In the genomic region with DNA sequence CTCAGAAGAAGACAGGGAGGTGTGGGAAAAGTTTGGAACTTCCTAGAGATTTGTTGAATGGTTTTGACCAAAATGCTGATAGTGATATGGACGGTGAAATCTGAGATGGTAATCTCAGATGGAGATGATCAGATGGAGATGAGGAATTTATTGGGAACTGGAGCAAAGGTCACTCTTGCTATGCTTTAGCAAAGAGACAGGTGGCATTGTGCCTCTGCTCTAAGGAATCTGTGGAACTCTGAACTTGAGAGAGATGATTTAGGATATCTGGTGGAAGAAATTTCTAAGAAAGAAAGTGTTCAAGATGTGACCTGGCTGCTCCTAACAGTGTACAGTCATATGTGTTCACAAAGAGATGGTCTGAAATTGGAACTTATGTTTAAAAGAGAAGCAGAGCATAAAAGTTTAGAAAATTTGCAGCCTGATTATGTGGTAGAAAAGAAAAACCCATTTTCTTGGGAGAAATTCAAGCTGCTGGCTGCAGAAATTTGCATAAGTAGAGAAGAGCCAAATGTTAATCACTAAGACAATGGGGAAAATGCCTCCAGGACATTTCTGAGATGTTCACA, we compare ENCODE assay signal across 9 cellular contexts. TPM values are rescaled to one million over a fixed set of nuclear protein-coding genes. Genes with fewer than 3 reads are reported as not detected.
DNase-seq lines count a peak whose midpoint lies in the region; ATAC-seq, FAIRE-seq and TF ChIP-seq lines count a peak whose summit lies in the region.
"Not testable (repeated sequence)": the region's sequence is repeated elsewhere in the genome, so short reads cannot be mapped to it uniquely, and the experiment has no call there.
"Had no signal": no experiment of that assay in that cellular context is flagged by ENCODE, and none has a peak within 500 bp of the region (broad histone marks: within the 10 kb centered on the region; RNA-seq: fewer than 3 reads in every experiment).

No MANE protein-coding gene starts in this region.

- not testable (repeated sequence) for H3K4me2 ChIP-seq in HepG2 (ENCODE audit: low read depth, low read length)

- not testable (repeated sequence) for H3K36me3 ChIP-seq in HUES64 (ENCODE audit: insufficient read depth, low read length); endodermal cell (ENCODE audit: control insufficient read depth, insufficient read depth, low read length); HepG2 (replicated peaks in 1 of 2; ENCODE audit: control insufficient read depth in 1 of 2, insufficient read depth in 2 of 2, low read length in 2 of 2)

- not testable (repeated sequence) for H3K4me3 ChIP-seq in HUES64 (ENCODE audit: low read length); endodermal cell (ENCODE audit: low read length); HepG2 (replicated peaks in 1 of 3; ENCODE audit: insufficient read depth in 1 of 3, low read depth in 2 of 3, low read length in 3 of 3)

- intact Hi-C loops in activated CD4-positive, alpha-beta T cell treated with anti-CD3 and anti-CD28 coated beads for 36 hours (cut with DNase I, micrococcal nuclease) = loop anchor here in 1 of 2 experiments (1.0 to 2.0 kb wide), 2 partner anchors 25 to 509 kb away; no protein-coding TSS in a partner anchor
- intact Hi-C loops in HepG2 (cut with micrococcal nuclease; ENCODE audit: unreplicated experiment) = not testable (repeated sequence)

- TF ChIP-seq CTCF in endodermal cell (conservative IDR thresholded peaks at IDR 0.05) = peak; percentile 13
- not testable (repeated sequence) for TF ChIP-seq CTCF in HepG2 (CRISPR knock-in tag; IDR thresholded peaks at IDR 0.05)

- peak overlapping the region; percentile 89 for H3K27ac Mint-ChIP-seq in activated CD4-positive, alpha-beta T cell treated with anti-CD3 and anti-CD28 coated beads for 36 hours
- H3K27ac Mint-ChIP-seq in activated T-cell treated with anti-CD3 and anti-CD28 coated beads, Interleukin-2, amount 50 U/mL, for 72 hours = peak overlapping the region; percentile 77
- H3K27ac Mint-ChIP-seq in activated naive CD4-positive, alpha-beta T cell treated with anti-CD3 and anti-CD28 coated beads, Interleukin-2, amount 50 U/mL, for 72 hours = peak overlapping the region; percentile 57 to 88
- H3K27ac Mint-ChIP-seq in endodermal cell = not testable (repeated sequence)
- peak overlapping the region; percentile 67 for H3K27ac Mint-ChIP-seq in stimulated activated naive CD8-positive, alpha-beta T cell treated with anti-CD3 and anti-CD28 coated beads, Interleukin-15, Interleukin-2, amounts not matched to agents 100 ng/mL and 50 ng/mL, for 24 hours

- TF ChIP-seq POLR2A in HepG2 (IDR thresholded peaks at IDR 0.05; ENCODE audit: insufficient read depth in 1 of 2, low read depth in 2 of 2, low read length in 2 of 2) = not testable (repeated sequence)

- H2AFZ ChIP-seq in HepG2 (ENCODE audit: low read length) = not testable (repeated sequence)

- H4K20me1 ChIP-seq in HepG2 (ENCODE audit: insufficient read depth, low read length) = not testable (repeated sequence)

- not testable (repeated sequence) for H3K27me3 Mint-ChIP-seq in activated CD4-positive, alpha-beta T cell treated with anti-CD3 and anti-CD28 coated beads for 36 hours; activated T-cell treated with anti-CD3 and anti-CD28 coated beads, Interleukin-2, amount 50 U/mL, for 72 hours (ENCODE audit: low read depth); endodermal cell (ENCODE audit: insufficient read depth); stimulated activated naive CD8-positive, alpha-beta T cell treated with anti-CD3 and anti-CD28 coated beads, Interleukin-15, Interleukin-2, amounts not matched to agents 100 ng/mL and 50 ng/mL, for 24 hours

- peaks cover 45% of the 10 kb centered on the region for H3K36me3 Mint-ChIP-seq in activated CD4-positive, alpha-beta T cell treated with anti-CD3 and anti-CD28 coated beads for 36 hours (ENCODE audit: low read depth)
- peaks cover 36 to 53% of the 10 kb centered on the region in 2 donors for H3K36me3 Mint-ChIP-seq in activated T-cell treated with anti-CD3 and anti-CD28 coated beads, Interleukin-2, amount 50 U/mL, for 72 hours (ENCODE audit: insufficient read depth in 2 of 2)
- peaks cover 29 to 61% of the 10 kb centered on the region in 2 donors for H3K36me3 Mint-ChIP-seq in activated naive CD4-positive, alpha-beta T cell treated with anti-CD3 and anti-CD28 coated beads, Interleukin-2, amount 50 U/mL, for 72 hours
- not testable (repeated sequence) for H3K36me3 Mint-ChIP-seq in endodermal cell (ENCODE audit: low read depth)
- peaks cover 39% of the 10 kb centered on the region for H3K36me3 Mint-ChIP-seq in stimulated activated naive CD8-positive, alpha-beta T cell treated with anti-CD3 and anti-CD28 coated beads, Interleukin-15, Interleukin-2, amounts not matched to agents 100 ng/mL and 50 ng/mL, for 24 hours (ENCODE audit: low read depth)

- H3K9ac ChIP-seq in HUES64 (ENCODE audit: low read depth, low read length); endodermal cell (ENCODE audit: extremely low read depth, low read length, poor library complexity, severe bottlenecking); HepG2 (ENCODE audit: insufficient read depth, low read depth, low read length): not testable (repeated sequence)

- not testable (repeated sequence) for H3K4me1 ChIP-seq in HUES64 (ENCODE audit: insufficient read depth, low read length); endodermal cell (ENCODE audit: control insufficient read depth, insufficient read depth, low read length)
- peaks cover 28% of the 10 kb centered on the region for H3K4me1 ChIP-seq in HepG2 (ENCODE audit: insufficient read depth, low read length)

- H3K9me3 Mint-ChIP-seq in activated CD4-positive, alpha-beta T cell treated with anti-CD3 and anti-CD28 coated beads for 36 hours (ENCODE audit: low read depth) = peaks cover 32% of the 10 kb centered on the region
- peaks cover 18 to 22% of the 10 kb centered on the region in 2 donors for H3K9me3 Mint-ChIP-seq in activated T-cell treated with anti-CD3 and anti-CD28 coated beads, Interleukin-2, amount 50 U/mL, for 72 hours
- peaks cover 24 to 46% of the 10 kb centered on the region in 2 donors for H3K9me3 Mint-ChIP-seq in activated naive CD4-positive, alpha-beta T cell treated with anti-CD3 and anti-CD28 coated beads, Interleukin-2, amount 50 U/mL, for 72 hours
- H3K9me3 Mint-ChIP-seq in endodermal cell = peaks cover 37% of the 10 kb centered on the region
- peaks cover 27% of the 10 kb centered on the region for H3K9me3 Mint-ChIP-seq in stimulated activated naive CD8-positive, alpha-beta T cell treated with anti-CD3 and anti-CD28 coated beads, Interleukin-15, Interleukin-2, amounts not matched to agents 100 ng/mL and 50 ng/mL, for 24 hours

- not testable (repeated sequence) for ATAC-seq in activated CD4-positive, alpha-beta T cell treated with anti-CD3 and anti-CD28 coated beads for 36 hours; activated T-cell treated with anti-CD3 and anti-CD28 coated beads, Interleukin-2, amount 50 U/mL, for 72 hours (replicated peaks in 1 of 2); activated naive CD4-positive, alpha-beta T cell treated with anti-CD3 and anti-CD28 coated beads, Interleukin-2, amount 50 U/mL, for 72 hours; HepG2

- in situ Hi-C loops in HepG2 (cut with HindIII; ENCODE audit: extremely low pct_ligation_motif_present, low pct_unique_long_range_greater_than_20kb) = not testable (repeated sequence)

- POLR2A ChIA-PET in activated CD4-positive, alpha-beta T cell treated with anti-CD3 and anti-CD28 coated beads for 36 hours (lab: Charles Lee); HepG2 (lab: Yijun Ruan, JAX): not testable (repeated sequence)

- H3K4me3 Mint-ChIP-seq in activated CD4-positive, alpha-beta T cell treated with anti-CD3 and anti-CD28 coated beads for 36 hours = peak overlapping the region; percentile 28
- H3K4me3 Mint-ChIP-seq in activated T-cell treated with anti-CD3 and anti-CD28 coated beads, Interleukin-2, amount 50 U/mL, for 72 hours = peak overlapping the region; percentile 50 to 51
- not testable (repeated sequence) for H3K4me3 Mint-ChIP-seq in endodermal cell; stimulated activated naive CD8-positive, alpha-beta T cell treated with anti-CD3 and anti-CD28 coated beads, Interleukin-15, Interleukin-2, amounts not matched to agents 100 ng/mL and 50 ng/mL, for 24 hours

- not testable (repeated sequence) for H3K79me2 ChIP-seq in HepG2 (ENCODE audit: insufficient read depth, low read length)

- whole genome bisulfite sequencing in HUES64 = 89% methylated on average over 1 of the region's 1 CpG
- WGBS in endodermal cell (ENCODE audit: insufficient coverage in 1 of 2, insufficient read length in 1 of 2), 2 experiments = 93 to 100% methylated on average over 1 of the region's 1 CpG
- 95% methylated on average over 1 of the region's 1 CpG for WGBS in HepG2 (ENCODE audit: low lambda C conversion rate)

- not testable (repeated sequence) for TF ChIP-seq RAD21 in HepG2 (CRISPR knock-in tag; IDR thresholded peaks at IDR 0.05)

- H3K9me3 ChIP-seq in HUES64 (ENCODE audit: insufficient read depth, low read depth, low read length) = peaks cover 20% of the 10 kb centered on the region
- peaks cover 26% of the 10 kb centered on the region for H3K9me3 ChIP-seq in endodermal cell (ENCODE audit: control insufficient read depth, low read length)
- H3K9me3 ChIP-seq in HepG2 (ENCODE audit: low read length) = peaks cover 25% of the 10 kb centered on the region

- not testable (repeated sequence) for FAIRE-seq in HepG2 (lab: Jason Lieb, UNC)

- peak; percentile 26 for DNase-seq in ELF-1 (ENCODE audit: low read depth, low spot score)
- not testable (repeated sequence) for DNase-seq in activated CD4-positive, alpha-beta T cell treated with anti-CD3 and anti-CD28 coated beads for 36 hours; activated T-cell treated with anti-CD3 and anti-CD28 coated beads, Interleukin-2, amount 50 U/mL, for 72 hours; activated naive CD4-positive, alpha-beta T cell treated with anti-CD3 and anti-CD28 coated beads, Interleukin-2, amount 50 U/mL, for 72 hours (ENCODE audit: low spot score in 2 of 2); endodermal cell; HepG2 (ENCODE audit: low spot score)

- TF ChIP-seq EP300 in HepG2 (IDR thresholded peaks at IDR 0.05; ENCODE audit: low read depth in 2 of 2, low read length in 2 of 2); HepG2 (CRISPR knock-in tag; IDR thresholded peaks at IDR 0.05; ENCODE audit: borderline replicate concordance): not testable (repeated sequence)

- peaks cover 23% of the 10 kb centered on the region for H3K4me1 Mint-ChIP-seq in activated CD4-positive, alpha-beta T cell treated with anti-CD3 and anti-CD28 coated beads for 36 hours
- H3K4me1 Mint-ChIP-seq in activated T-cell treated with anti-CD3 and anti-CD28 coated beads, Interleukin-2, amount 50 U/mL, for 72 hours (ENCODE audit: low read depth) = peaks cover 39% of the 10 kb centered on the region
- H3K4me1 Mint-ChIP-seq in endodermal cell = not testable (repeated sequence)
- H3K4me1 Mint-ChIP-seq in stimulated activated naive CD8-positive, alpha-beta T cell treated with anti-CD3 and anti-CD28 coated beads, Interleukin-15, Interleukin-2, amounts not matched to agents 100 ng/mL and 50 ng/mL, for 24 hours (ENCODE audit: low read depth) = peaks cover 29% of the 10 kb centered on the region

- not testable (repeated sequence) for H3K27me3 ChIP-seq in HUES64 (ENCODE audit: insufficient read depth, low read length); endodermal cell (ENCODE audit: control insufficient read depth, insufficient read depth, low read length, poor library complexity, severe bottlenecking); HepG2 (ENCODE audit: control insufficient read depth in 1 of 2, insufficient read depth in 2 of 2, low read length in 2 of 2)

- BruUV-seq in HepG2 (replicated peaks; lab: Mats Ljungman, UMichigan) = not testable (repeated sequence)

- H3K27ac ChIP-seq in HUES64 (ENCODE audit: low read depth, low read length) = peak overlapping the region; percentile 87; the same call in 1 of the 2 replicates
- not testable (repeated sequence) for H3K27ac ChIP-seq in endodermal cell (ENCODE audit: low read depth, low read length); HepG2 (ENCODE audit: extremely low read length, insufficient read depth, low read length)

- CTCF ChIA-PET in activated CD4-positive, alpha-beta T cell treated with anti-CD3 and anti-CD28 coated beads for 36 hours (lab: Charles Lee); HepG2 (lab: Yijun Ruan, JAX; ENCODE audit: low intra/inter-chr PET ratio, low total read pairs): not testable (repeated sequence)

RNA-seq across cellular contexts. Expression of gene TESK1, which starts 25.3 kb away (rescaled TPM):
- polyA plus RNA-seq in HUES64 (2013, experiment 1 of 2) = 12.2 TPM
- 9.6 TPM for polyA plus RNA-seq in HUES64 (2013, experiment 2 of 2)
- 10 to 100 TPM; 23.3 to 27.7 TPM for total RNA-seq in activated CD4-positive, alpha-beta T cell treated with anti-CD3 and anti-CD28 coated beads for 36 hours
- 10 to 100 TPM; 39.9 to 45.5 TPM for total RNA-seq in activated T-cell treated with anti-CD3 and anti-CD28 coated beads, Interleukin-2, amount 50 U/mL, for 72 hours
- total RNA-seq in activated naive CD4-positive, alpha-beta T cell treated with anti-CD3 and anti-CD28 coated beads, Interleukin-2, amount 50 U/mL, for 72 hours = 10 to 100 TPM; 19.4 to 61.3 TPM
- total RNA-seq in endodermal cell = 10 to 100 TPM; 30.7 to 35.2 TPM
- 25.5 TPM for polyA plus RNA-seq in endodermal cell (2013, experiment 1 of 2)
- polyA plus RNA-seq in endodermal cell (2013, experiment 2 of 2) = 21.3 TPM
- total RNA-seq in HepG2 (2016; rRNA removed; fragmentation: Illumina TruSeq; extraction: Trizol) = 3.1 and 7.3 TPM in 2 replicates
- 8.5 and 8.9 TPM in 2 replicates for total RNA-seq in HepG2 (2016; cell fraction: cytosol; rRNA removed; fragmentation: Illumina TruSeq; extraction: Trizol; ENCODE audit: low read depth)
- total RNA-seq in HepG2 (2016; cell fraction: insoluble cytoplasmic fraction; rRNA removed; fragmentation: Illumina TruSeq; extraction: Trizol) = 3.0 and 7.7 TPM in 2 replicates
- total RNA-seq in HepG2 (2016; cell fraction: membrane; rRNA removed; fragmentation: Illumina TruSeq; extraction: Trizol) = 12.5 and 13.0 TPM in 2 replicates
- total RNA-seq in HepG2 (2016; cell fraction: nucleus; rRNA removed; fragmentation: Illumina TruSeq; extraction: Trizol) = 8.3 and 9.6 TPM in 2 replicates
- polyA plus RNA-seq in HepG2 (2011; rRNA removed) = 13.6 and 17.7 TPM in 2 replicates
- polyA plus RNA-seq in HepG2 (2011; cell fraction: cytosol; rRNA removed) = 7.5 and 8.6 TPM in 2 replicates
- 84.3 and 90.2 TPM in 2 replicates for polyA plus RNA-seq in HepG2 (2011; cell fraction: nucleus; rRNA removed)
- 16.5 and 24.7 TPM in 2 replicates for polyA plus RNA-seq in HepG2 (2012)
- polyA plus RNA-seq in HepG2 (2016; cell fraction: cytosol; fragmentation: Illumina TruSeq; extraction: Trizol; ENCODE audit: low read depth) = 12.4 and 13.5 TPM in 2 replicates
- polyA plus RNA-seq in HepG2 (2016; cell fraction: insoluble cytoplasmic fraction; fragmentation: Illumina TruSeq; extraction: Trizol; ENCODE audit: low read depth) = 7.5 and 8.7 TPM in 2 replicates
- polyA plus RNA-seq in HepG2 (2016; cell fraction: membrane; fragmentation: Illumina TruSeq; extraction: Trizol; ENCODE audit: low read depth) = 19.0 and 21.4 TPM in 2 replicates
- 34.7 and 41.3 TPM in 2 replicates for polyA plus RNA-seq in HepG2 (2016; cell fraction: nucleus; fragmentation: Illumina TruSeq; extraction: Trizol; ENCODE audit: insufficient read depth, low read depth)
- polyA minus RNA-seq in HepG2 (2011; rRNA and poly(A)+ RNA removed; ENCODE audit: low replicate concordance) = 11.7 and 13.6 TPM in 2 replicates
- polyA minus RNA-seq in HepG2 (2011; cell fraction: cytosol; rRNA and poly(A)+ RNA removed) = 4.0 and 5.1 TPM in 2 replicates
- 20.6 and 20.9 TPM in 2 replicates for polyA minus RNA-seq in HepG2 (2011; cell fraction: nucleus; rRNA and poly(A)+ RNA removed)

RNA-seq across cellular contexts. Expression of gene CD72, which starts 38.5 kb away (rescaled TPM):
- polyA plus RNA-seq in HUES64 (2013, experiment 1 of 2) = 1.3 TPM
- polyA plus RNA-seq in HUES64 (2013, experiment 2 of 2) = 2.1 TPM
- 1 to 10 TPM; 6.5 to 8.7 TPM for total RNA-seq in activated CD4-positive, alpha-beta T cell treated with anti-CD3 and anti-CD28 coated beads for 36 hours
- 10 to 100 TPM; 28.7 to 31.9 TPM for total RNA-seq in activated T-cell treated with anti-CD3 and anti-CD28 coated beads, Interleukin-2, amount 50 U/mL, for 72 hours
- total RNA-seq in activated naive CD4-positive, alpha-beta T cell treated with anti-CD3 and anti-CD28 coated beads, Interleukin-2, amount 50 U/mL, for 72 hours = 10 to 100 TPM; 11.1 to 16.7 TPM
- total RNA-seq in endodermal cell = 1 to 10 TPM; 2.4 to 6.9 TPM
- polyA plus RNA-seq in endodermal cell (2013, experiment 1 of 2) = 6.3 TPM
- 5.0 TPM for polyA plus RNA-seq in endodermal cell (2013, experiment 2 of 2)
- total RNA-seq in HepG2 (2016; rRNA removed; fragmentation: Illumina TruSeq; extraction: Trizol) = 0.18 TPM in 1 of 2 replicates, not detected in the other
- total RNA-seq in HepG2 (2016; cell fraction: cytosol; rRNA removed; fragmentation: Illumina TruSeq; extraction: Trizol; ENCODE audit: low read depth) = not detected in 2 replicates
- 0.17 TPM in 1 of 2 replicates, not detected in the other for total RNA-seq in HepG2 (2016; cell fraction: insoluble cytoplasmic fraction; rRNA removed; fragmentation: Illumina TruSeq; extraction: Trizol)
- not detected in 2 replicates for total RNA-seq in HepG2 (2016; cell fraction: membrane; rRNA removed; fragmentation: Illumina TruSeq; extraction: Trizol)
- total RNA-seq in HepG2 (2016; cell fraction: nucleus; rRNA removed; fragmentation: Illumina TruSeq; extraction: Trizol) = 1.0 TPM in 1 of 2 replicates, not detected in the other
- 0.82 and 1.1 TPM in 2 replicates for polyA plus RNA-seq in HepG2 (2011; rRNA removed)
- 0.19 and 0.32 TPM in 2 replicates for polyA plus RNA-seq in HepG2 (2011; cell fraction: cytosol; rRNA removed)
- polyA plus RNA-seq in HepG2 (2011; cell fraction: nucleus; rRNA removed) = 2.3 and 3.2 TPM in 2 replicates
- 0.19 and 0.71 TPM in 2 replicates for polyA plus RNA-seq in HepG2 (2012)
- polyA plus RNA-seq in HepG2 (2016; cell fraction: cytosol; fragmentation: Illumina TruSeq; extraction: Trizol; ENCODE audit: low read depth) = not detected in 2 replicates
- polyA plus RNA-seq in HepG2 (2016; cell fraction: insoluble cytoplasmic fraction; fragmentation: Illumina TruSeq; extraction: Trizol; ENCODE audit: low read depth) = not detected in 2 replicates
- polyA plus RNA-seq in HepG2 (2016; cell fraction: membrane; fragmentation: Illumina TruSeq; extraction: Trizol; ENCODE audit: low read depth) = not detected in 2 replicates
- polyA plus RNA-seq in HepG2 (2016; cell fraction: nucleus; fragmentation: Illumina TruSeq; extraction: Trizol; ENCODE audit: insufficient read depth, low read depth) = 0.67 TPM in 1 of 2 replicates, not detected in the other
- polyA minus RNA-seq in HepG2 (2011; rRNA and poly(A)+ RNA removed; ENCODE audit: low replicate concordance) = 0.23 and 0.64 TPM in 2 replicates
- polyA minus RNA-seq in HepG2 (2011; cell fraction: cytosol; rRNA and poly(A)+ RNA removed) = not detected in 2 replicates
- 1.7 and 2.4 TPM in 2 replicates for polyA minus RNA-seq in HepG2 (2011; cell fraction: nucleus; rRNA and poly(A)+ RNA removed)
- total RNA-seq: NCI-H460 had no signal
